In the genomic region with DNA sequence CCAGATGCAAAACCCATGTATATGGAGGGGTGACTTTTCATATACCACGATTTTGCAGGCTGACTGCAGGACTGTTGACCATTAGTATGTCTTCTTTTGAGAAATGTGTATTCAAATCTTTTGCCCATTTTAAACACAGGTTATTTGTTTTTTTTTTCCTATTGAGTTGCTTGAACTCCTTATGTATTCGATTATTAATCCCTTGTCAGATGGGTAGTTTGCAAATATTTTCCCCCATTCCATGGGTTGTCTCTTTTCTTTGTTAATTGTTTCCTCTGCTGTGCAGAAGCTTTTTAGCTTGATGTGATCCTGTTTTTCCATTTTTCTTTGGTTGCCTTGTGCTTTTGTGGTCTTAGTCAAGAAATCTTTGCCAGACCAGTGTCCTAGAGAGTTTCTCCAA, we compare ENCODE assay signal across 1 cellular context.
TF ChIP-seq lines count a peak whose summit lies in the region.

No MANE protein-coding gene starts in this region.

TF ChIP-seq in K562, 482 proteins besides CTCF, POLR2A, EP300 and RAD21:
- TF ChIP-seq, protein P1, sequence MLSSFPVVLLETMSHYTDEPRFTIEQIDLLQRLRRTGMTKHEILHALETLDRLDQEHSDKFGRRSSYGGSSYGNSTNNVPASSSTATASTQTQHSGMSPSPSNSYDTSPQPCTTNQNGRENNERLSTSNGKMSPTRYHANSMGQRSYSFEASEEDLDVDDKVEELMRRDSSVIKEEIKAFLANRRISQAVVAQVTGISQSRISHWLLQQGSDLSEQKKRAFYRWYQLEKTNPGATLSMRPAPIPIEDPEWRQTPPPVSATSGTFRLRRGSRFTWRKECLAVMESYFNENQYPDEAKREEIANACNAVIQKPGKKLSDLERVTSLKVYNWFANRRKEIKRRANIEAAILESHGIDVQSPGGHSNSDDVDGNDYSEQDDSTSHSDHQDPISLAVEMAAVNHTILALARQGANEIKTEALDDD (IDR thresholded peaks at IDR 0.05): peak; percentile 7; the same call in 1 of the 2 replicates
- TF ChIP-seq, protein P2, sequence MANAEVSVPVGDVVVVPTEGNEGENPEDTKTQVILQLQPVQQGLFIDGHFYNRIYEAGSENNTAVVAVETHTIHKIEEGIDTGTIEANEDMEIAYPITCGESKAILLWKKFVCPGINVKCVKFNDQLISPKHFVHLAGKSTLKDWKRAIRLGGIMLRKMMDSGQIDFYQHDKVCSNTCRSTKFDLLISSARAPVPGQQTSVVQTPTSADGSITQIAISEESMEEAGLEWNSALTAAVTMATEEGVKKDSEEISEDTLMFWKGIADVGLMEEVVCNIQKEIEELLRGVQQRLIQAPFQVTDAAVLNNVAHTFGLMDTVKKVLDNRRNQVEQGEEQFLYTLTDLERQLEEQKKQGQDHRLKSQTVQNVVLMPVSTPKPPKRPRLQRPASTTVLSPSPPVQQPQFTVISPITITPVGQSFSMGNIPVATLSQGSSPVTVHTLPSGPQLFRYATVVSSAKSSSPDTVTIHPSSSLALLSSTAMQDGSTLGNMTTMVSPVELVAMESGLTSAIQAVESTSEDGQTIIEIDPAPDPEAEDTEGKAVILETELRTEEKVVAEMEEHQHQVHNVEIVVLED (CRISPR knock-in tag; IDR thresholded peaks at IDR 0.05): no peak
- TF ChIP-seq, protein P3, sequence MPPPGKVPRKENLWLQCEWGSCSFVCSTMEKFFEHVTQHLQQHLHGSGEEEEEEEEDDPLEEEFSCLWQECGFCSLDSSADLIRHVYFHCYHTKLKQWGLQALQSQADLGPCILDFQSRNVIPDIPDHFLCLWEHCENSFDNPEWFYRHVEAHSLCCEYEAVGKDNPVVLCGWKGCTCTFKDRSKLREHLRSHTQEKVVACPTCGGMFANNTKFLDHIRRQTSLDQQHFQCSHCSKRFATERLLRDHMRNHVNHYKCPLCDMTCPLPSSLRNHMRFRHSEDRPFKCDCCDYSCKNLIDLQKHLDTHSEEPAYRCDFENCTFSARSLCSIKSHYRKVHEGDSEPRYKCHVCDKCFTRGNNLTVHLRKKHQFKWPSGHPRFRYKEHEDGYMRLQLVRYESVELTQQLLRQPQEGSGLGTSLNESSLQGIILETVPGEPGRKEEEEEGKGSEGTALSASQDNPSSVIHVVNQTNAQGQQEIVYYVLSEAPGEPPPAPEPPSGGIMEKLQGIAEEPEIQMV (tag; conservative IDR thresholded peaks at IDR 0.05; ENCODE audit: low read depth): peak; percentile 63; the same call in 1 of the 2 replicates
- TF ChIP-seq ZNF165 (CRISPR knock-in tag; IDR thresholded peaks at IDR 0.05; ENCODE audit: borderline replicate concordance) (no peak), FOSL1 (tag; conservative IDR thresholded peaks at IDR 0.05) (peak; percentile 23; the same call in 1 of the 2 replicates), ZNF583 (CRISPR knock-in tag; IDR thresholded peaks at IDR 0.05) (no peak), CBX5 (IDR thresholded peaks at IDR 0.05; ENCODE audit: borderline replicate concordance, low read depth) (no peak), ARNT (IDR thresholded peaks at IDR 0.05) (0 out of 4 replicates have a peak, but pooled peaks of 1 of the 2 experiments have one; percentile 9)
- TF ChIP-seq, protein P4, sequence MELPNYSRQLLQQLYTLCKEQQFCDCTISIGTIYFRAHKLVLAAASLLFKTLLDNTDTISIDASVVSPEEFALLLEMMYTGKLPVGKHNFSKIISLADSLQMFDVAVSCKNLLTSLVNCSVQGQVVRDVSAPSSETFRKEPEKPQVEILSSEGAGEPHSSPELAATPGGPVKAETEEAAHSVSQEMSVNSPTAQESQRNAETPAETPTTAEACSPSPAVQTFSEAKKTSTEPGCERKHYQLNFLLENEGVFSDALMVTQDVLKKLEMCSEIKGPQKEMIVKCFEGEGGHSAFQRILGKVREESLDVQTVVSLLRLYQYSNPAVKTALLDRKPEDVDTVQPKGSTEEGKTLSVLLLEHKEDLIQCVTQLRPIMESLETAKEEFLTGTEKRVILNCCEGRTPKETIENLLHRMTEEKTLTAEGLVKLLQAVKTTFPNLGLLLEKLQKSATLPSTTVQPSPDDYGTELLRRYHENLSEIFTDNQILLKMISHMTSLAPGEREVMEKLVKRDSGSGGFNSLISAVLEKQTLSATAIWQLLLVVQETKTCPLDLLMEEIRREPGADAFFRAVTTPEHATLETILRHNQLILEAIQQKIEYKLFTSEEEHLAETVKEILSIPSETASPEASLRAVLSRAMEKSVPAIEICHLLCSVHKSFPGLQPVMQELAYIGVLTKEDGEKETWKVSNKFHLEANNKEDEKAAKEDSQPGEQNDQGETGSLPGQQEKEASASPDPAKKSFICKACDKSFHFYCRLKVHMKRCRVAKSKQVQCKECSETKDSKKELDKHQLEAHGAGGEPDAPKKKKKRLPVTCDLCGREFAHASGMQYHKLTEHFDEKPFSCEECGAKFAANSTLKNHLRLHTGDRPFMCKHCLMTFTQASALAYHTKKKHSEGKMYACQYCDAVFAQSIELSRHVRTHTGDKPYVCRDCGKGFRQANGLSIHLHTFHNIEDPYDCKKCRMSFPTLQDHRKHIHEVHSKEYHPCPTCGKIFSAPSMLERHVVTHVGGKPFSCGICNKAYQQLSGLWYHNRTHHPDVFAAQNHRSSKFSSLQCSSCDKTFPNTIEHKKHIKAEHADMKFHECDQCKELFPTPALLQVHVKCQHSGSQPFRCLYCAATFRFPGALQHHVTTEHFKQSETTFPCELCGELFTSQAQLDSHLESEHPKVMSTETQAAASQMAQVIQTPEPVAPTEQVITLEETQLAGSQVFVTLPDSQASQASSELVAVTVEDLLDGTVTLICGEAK (IDR thresholded peaks at IDR 0.05): peak; percentile 39; the same call in 1 of the 2 replicates
- TF ChIP-seq, protein P4 (CRISPR knock-in tag; IDR thresholded peaks at IDR 0.05): no peak
- TF ChIP-seq, protein P5, sequence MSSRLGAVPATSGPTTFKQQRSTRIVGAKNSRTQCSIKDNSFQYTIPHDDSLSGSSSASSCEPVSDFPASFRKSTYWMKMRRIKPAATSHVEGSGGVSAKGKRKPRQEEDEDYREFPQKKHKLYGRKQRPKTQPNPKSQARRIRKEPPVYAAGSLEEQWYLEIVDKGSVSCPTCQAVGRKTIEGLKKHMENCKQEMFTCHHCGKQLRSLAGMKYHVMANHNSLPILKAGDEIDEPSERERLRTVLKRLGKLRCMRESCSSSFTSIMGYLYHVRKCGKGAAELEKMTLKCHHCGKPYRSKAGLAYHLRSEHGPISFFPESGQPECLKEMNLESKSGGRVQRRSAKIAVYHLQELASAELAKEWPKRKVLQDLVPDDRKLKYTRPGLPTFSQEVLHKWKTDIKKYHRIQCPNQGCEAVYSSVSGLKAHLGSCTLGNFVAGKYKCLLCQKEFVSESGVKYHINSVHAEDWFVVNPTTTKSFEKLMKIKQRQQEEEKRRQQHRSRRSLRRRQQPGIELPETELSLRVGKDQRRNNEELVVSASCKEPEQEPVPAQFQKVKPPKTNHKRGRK (tag; IDR thresholded peaks at IDR 0.05): peak; percentile 74
TF ChIP-seq in K562: peak in this region for 6.
